Comparison of ENCODE assay signal across 26 cellular contexts in genomic region chr1:54619749-54620148, GRCh38. TPM values are rescaled to one million over a fixed set of nuclear protein-coding genes. Genes with fewer than 3 reads are reported as not detected.
DNase-seq lines count a peak whose midpoint lies in the region; ATAC-seq, FAIRE-seq and TF ChIP-seq lines count a peak whose summit lies in the region.
"Had no signal": no experiment of that assay in that cellular context is flagged by ENCODE, and none has a peak within 500 bp of the region (broad histone marks: within the 10 kb centered on the region; RNA-seq: fewer than 3 reads in every experiment).

No MANE protein-coding gene starts in this region.

- POLR2A ChIA-PET in H1 (lab: Charles Lee; ENCODE audit: partially characterized antibody), result interaction anchor here (1.5 kb wide), 1 partner anchor 10 kb away, joined by 5 read pairs; no protein-coding TSS in a partner anchor

- intact Hi-C loops in spleen (cut with DNase I; ENCODE audit: low total_unique reads), result no loop called here

- DNase-seq in SK-N-DZ (ENCODE audit: low spot score), result peak; percentile 15
- DNase-seq in H1 (ENCODE audit: low read depth in 1 of 2, low spot score in 2 of 2), result no peak
- DNase-seq in nephron progenitor cell, result no peak
- peak; percentile 51 for DNase-seq in spleen
- no peak for DNase-seq in iPS-NIHi11 (ENCODE audit: low spot score)
- DNase-seq: ACHN; AML-193; Caco-2; CD4-positive, CD25-positive, alpha-beta regulatory T cell; DMS79; GOT3; HFFc6; NCI-H1048; NCI-H146; NCI-H2081; NCI-H748 treated with DMSO at 0.1 percent for 48 hours; PC-3; SJCRH30 had no signal

- no peak overlapping the region for H4K8ac ChIP-seq in H1 (ENCODE audit: extremely low read depth, insufficient read depth, low read length)

- no peaks in the 10 kb centered on the region for H3K9me3 Mint-ChIP-seq in nephron progenitor cell
- H3K9me3 Mint-ChIP-seq: CD4-positive, CD25-positive, alpha-beta regulatory T cell; HFFc6 had no signal

- H3K4me1 ChIP-seq in H1 (replicated peaks in 1 of 4; ENCODE audit: control insufficient read depth in 3 of 4, insufficient read depth in 4 of 4, low read length in 3 of 4), result peaks cover 0 to 8% (median 3%) of the 10 kb centered on the region in 4 experiments; a peak in 4 of 7 replicates
- H3K4me1 ChIP-seq in spleen, result no peaks in the 10 kb centered on the region
- H3K4me1 ChIP-seq: SJCRH30 had no signal

- WGBS in H1 (ENCODE audit: extremely low coverage in 1 of 2, insufficient coverage in 1 of 2, insufficient read length in 1 of 2, insufficient replicate concordance in 2 of 2, low coverage in 1 of 2, low lambda C conversion rate in 2 of 2, missing lambda C conversion rate in 1 of 2), 2 experiments, result 87% methylated on average over 7 of the region's 8 CpGs; no CpG with 5 or more reads in 1 of the 2 experiments
- 84 to 93% (median 86%) methylated on average over 4 to 8 of the region's 8 CpGs for WGBS in spleen, 5 donors

- no peak overlapping the region for H3K4me3 Mint-ChIP-seq in nephron progenitor cell
- H3K4me3 Mint-ChIP-seq: CD4-positive, CD25-positive, alpha-beta regulatory T cell; HFFc6 had no signal

- TF ChIP-seq CTCF in H1 (IDR thresholded peaks at IDR 0.05; ENCODE audit: control extremely low read depth in 1 of 3, insufficient read depth in 1 of 3, low read depth in 1 of 3, low read length in 3 of 3), result no peak
- TF ChIP-seq CTCF in nephron progenitor cell (IDR thresholded peaks at IDR 0.05), result no peak
- TF ChIP-seq CTCF in spleen (IDR thresholded peaks at IDR 0.05 in 8 of 11, conservative IDR thresholded peaks at IDR 0.05 in 3 of 11), result no peak

- H4K20me1 ChIP-seq in H1 (replicated peaks in 1 of 2; ENCODE audit: control insufficient read depth in 1 of 2, insufficient read depth in 2 of 2, low read length in 2 of 2), result no peaks in the 10 kb centered on the region

- no peak overlapping the region for H4K5ac ChIP-seq in H1 (ENCODE audit: insufficient read length, low read depth, low read length)

- H3K27ac Mint-ChIP-seq in nephron progenitor cell, result peak overlapping the region; percentile 43
- H3K27ac Mint-ChIP-seq: CD4-positive, CD25-positive, alpha-beta regulatory T cell; HFFc6 had no signal

- TF ChIP-seq EP300 in H1 (IDR thresholded peaks at IDR 0.05; ENCODE audit: borderline replicate concordance in 1 of 2, low read depth in 2 of 2, low read length in 2 of 2), result no peak

- H3K56ac ChIP-seq in H1 (replicated peaks; ENCODE audit: insufficient read length, low read depth, low read length), result no peak overlapping the region

- H3K27ac ChIP-seq in H1 (ENCODE audit: low read depth, low read length) (no peak overlapping the region), spleen (no peak overlapping the region)
- H3K27ac ChIP-seq: KMS-11, RWPE1, SJCRH30 had no signal

- no peaks in the 10 kb centered on the region for H3K27me3 Mint-ChIP-seq in nephron progenitor cell (ENCODE audit: low read depth, poor library complexity)
- H3K27me3 Mint-ChIP-seq: CD4-positive, CD25-positive, alpha-beta regulatory T cell had no signal

- no peak overlapping the region for H3K23ac ChIP-seq in H1 (ENCODE audit: insufficient read length)

- H3K27me3 ChIP-seq in H1 (replicated peaks in 1 of 4; ENCODE audit: control insufficient read depth in 3 of 4, extremely low read depth in 1 of 4, insufficient read depth in 3 of 4, low read length in 3 of 4) (no peaks in the 10 kb centered on the region; a peak in 1 of 7 replicates), spleen (replicated peaks in 1 of 7) (no peaks in the 10 kb centered on the region)

- H4K91ac ChIP-seq in H1 (replicated peaks; ENCODE audit: insufficient read length, low read length), result no peak overlapping the region

- H3K18ac ChIP-seq in H1 (ENCODE audit: extremely low read depth, low read length), result peak overlapping the region; percentile 60; the same call in 1 of the 2 replicates

- H2AK5ac ChIP-seq in H1 (ENCODE audit: low read depth, low read length), result no peak overlapping the region

- CTCF ChIA-PET in H1 (lab: Charles Lee; ENCODE audit: partially characterized antibody), result interaction anchor here (0.6 to 1.5 kb wide), 4 partner anchors 22 to 176 kb away, joined by 3 read pairs; no protein-coding TSS in a partner anchor

- H2BK12ac ChIP-seq in H1 (ENCODE audit: low read depth, low read length), result no peak overlapping the region

- H3K36me3 Mint-ChIP-seq in nephron progenitor cell (ENCODE audit: low read depth), result no peaks in the 10 kb centered on the region
- H3K36me3 Mint-ChIP-seq: CD4-positive, CD25-positive, alpha-beta regulatory T cell had no signal

- no peak for TF ChIP-seq RAD21 in H1 (IDR thresholded peaks at IDR 0.05 in 1 of 2, conservative IDR thresholded peaks at IDR 0.05 in 1 of 2; ENCODE audit: low read depth in 2 of 2, low read length in 2 of 2)

- H3K36me3 ChIP-seq in H1 (ENCODE audit: control insufficient read depth in 2 of 4, insufficient read depth in 4 of 4, low read length in 3 of 4) (no peaks in the 10 kb centered on the region), spleen (no peaks in the 10 kb centered on the region)
- H3K36me3 ChIP-seq: SJCRH30 had no signal

- no peaks in the 10 kb centered on the region for H3K9me3 ChIP-seq in H1 (ENCODE audit: insufficient read depth in 2 of 2, low read depth in 1 of 2, low read length in 1 of 2)
- no peaks in the 10 kb centered on the region for H3K9me3 ChIP-seq in spleen
- H3K9me3 ChIP-seq: Caco-2, SJCRH30 had no signal

- H2BK20ac ChIP-seq in H1 (ENCODE audit: low read length), result no peak overlapping the region

- H2AFZ ChIP-seq in H1 (ENCODE audit: low read length), result no peak overlapping the region

- H3K4me3 ChIP-seq in H1 (ENCODE audit: extremely low read depth in 1 of 4, insufficient read depth in 2 of 4, low read depth in 3 of 4, low read length in 4 of 4) (no peak overlapping the region), spleen (no peak overlapping the region)
- H3K4me3 ChIP-seq: GM12878, SJCRH30 had no signal

- H3K4ac ChIP-seq in H1 (replicated peaks; ENCODE audit: insufficient read length, low read depth, low read length), result no peak overlapping the region

- no peak overlapping the region for H2BK15ac ChIP-seq in H1 (ENCODE audit: low read length)

- H2BK5ac ChIP-seq in H1 (ENCODE audit: low read depth, low read length), result 0 out of 2 replicates have a peak overlapping the region, but pooled peaks have one; percentile 35

- no peak overlapping the region for H2BK120ac ChIP-seq in H1 (replicated peaks; ENCODE audit: low read depth, low read length)

- H3K79me2 ChIP-seq in H1 (ENCODE audit: control insufficient read depth in 1 of 2, insufficient read depth in 2 of 2, low read length in 2 of 2), result no peaks in the 10 kb centered on the region

- TF ChIP-seq POLR2A in H1 (IDR thresholded peaks at IDR 0.05; ENCODE audit: control extremely low read depth in 1 of 2, low read depth in 2 of 2, low read length in 2 of 2) (no peak), spleen (IDR thresholded peaks at IDR 0.05) (no peak)

- ATAC-seq in HG03457 (IDR thresholded peaks at IDR 0.05; ENCODE audit: unreplicated experiment) (no peak), HG02798 (IDR thresholded peaks at IDR 0.05; ENCODE audit: poor library complexity, unreplicated experiment) (no peak)
- ATAC-seq: GM12878, PC-3 had no signal

- H3K23me2 ChIP-seq in H1 (ENCODE audit: low read depth, low read length), result 0 out of 2 replicates have a peak, but pooled peaks cover 3% of the 10 kb centered on the region

- H3K79me1 ChIP-seq in H1 (ENCODE audit: low read depth, low read length), result no peaks in the 10 kb centered on the region

- FAIRE-seq in H1 (lab: Jason Lieb, UNC), result no peak
- FAIRE-seq: G401.6, GM12878 had no signal

- H3K14ac ChIP-seq in H1 (ENCODE audit: insufficient read length), result no peak overlapping the region

- no peak overlapping the region for H3K4me2 ChIP-seq in H1 (ENCODE audit: insufficient read depth in 1 of 2, low read depth in 2 of 2, low read length in 2 of 2)
- H3K4me2 ChIP-seq: KMS-11 had no signal

- H3K9ac ChIP-seq in H1 (replicated peaks in 1 of 4; ENCODE audit: extremely low read depth in 1 of 4, low read depth in 3 of 4, low read length in 3 of 4), result no peak overlapping the region
- H3K9ac ChIP-seq: KMS-11 had no signal

- peaks cover 28% of the 10 kb centered on the region for H3K4me1 Mint-ChIP-seq in nephron progenitor cell
- H3K4me1 Mint-ChIP-seq: CD4-positive, CD25-positive, alpha-beta regulatory T cell had no signal

RNA-seq across cellular contexts. Expression of gene FAM151A, which starts 3.6 kb away (rescaled TPM):
- 0.16 and 0.38 TPM in 2 replicates for polyA plus RNA-seq in SK-N-DZ (2014; cell fraction: cytosol; rRNA removed)
- 0.11 TPM in 1 of 2 replicates, not detected in the other for polyA plus RNA-seq in SK-N-DZ (2014; cell fraction: nucleus; rRNA removed)
- not detected in 2 replicates for total RNA-seq in H1 (2021; fragmentation: NEBNext Ultra II Directional; extraction: Animal tissue kit (Norgen Biotek cat#: 25700))
- polyA plus RNA-seq in H1 (2011; rRNA removed), result 0.08 TPM in 1 of 2 replicates, not detected in the other
- polyA plus RNA-seq in H1 (2011; cell fraction: cytosol; rRNA removed), result 0.08 TPM
- 0.07 TPM for polyA plus RNA-seq in H1 (2011; cell fraction: nucleus; rRNA removed)
- not detected in 4 replicates for polyA plus RNA-seq in H1 (2012, experiment 1 of 2)
- not detected for polyA plus RNA-seq in H1 (2012, experiment 2 of 2)
- 0.08 TPM for polyA plus RNA-seq in H1 (2013, experiment 1 of 2)
- 0.06 TPM for polyA plus RNA-seq in H1 (2013, experiment 2 of 2)
- not detected in 2 replicates for polyA minus RNA-seq in H1 (2011; rRNA and poly(A)+ RNA removed)
- polyA minus RNA-seq in H1 (2011; cell fraction: cytosol; rRNA and poly(A)+ RNA removed), result not detected
- not detected for polyA minus RNA-seq in H1 (2011; cell fraction: nucleus; rRNA and poly(A)+ RNA removed)
- total RNA-seq in spleen, result 1 to 10 TPM in 1 of 7 donors, under 1 TPM in 5, not detected in 1; 0.70 to 1.2 (median 0.75) TPM
- polyA plus RNA-seq in spleen, result 1 to 10 TPM; 2.9 to 4.2 (median 3.8) TPM
- total RNA-seq: CD4-positive, CD25-positive, alpha-beta regulatory T cell; HFFc6; M059J; NCI-H460; PC-3; SJCRH30 had no signal
- polyA plus RNA-seq: CD4-positive, CD25-positive, alpha-beta regulatory T cell had no signal

RNA-seq across cellular contexts. Expression of gene MROH7, which starts 21.8 kb away (rescaled TPM):
- polyA plus RNA-seq in SK-N-DZ (2014; cell fraction: cytosol; rRNA removed), result 0.26 TPM in 1 of 2 replicates, not detected in the other
- polyA plus RNA-seq in SK-N-DZ (2014; cell fraction: nucleus; rRNA removed), result 0.20 and 0.21 TPM in 2 replicates
- 0.07 TPM in 1 of 2 replicates, not detected in the other for total RNA-seq in H1 (2021; fragmentation: NEBNext Ultra II Directional; extraction: Animal tissue kit (Norgen Biotek cat#: 25700))
- polyA plus RNA-seq in H1 (2011; rRNA removed) (0.20 and 0.27 TPM in 2 replicates), spleen (1 to 10 TPM in 1 of 3 donors, under 1 TPM in 2; 0.36 to 1.2 (median 0.58) TPM)
- polyA plus RNA-seq in H1 (2011; cell fraction: cytosol; rRNA removed), result 0.19 TPM
- 0.96 TPM for polyA plus RNA-seq in H1 (2011; cell fraction: nucleus; rRNA removed)
- 0.15 to 0.48 TPM (median 0.28 TPM) in 3 of 4 replicates, not detected in the other for polyA plus RNA-seq in H1 (2012, experiment 1 of 2)
- polyA plus RNA-seq in H1 (2012, experiment 2 of 2), result not detected
- 0.08 TPM for polyA plus RNA-seq in H1 (2013, experiment 1 of 2)
- 0.04 TPM for polyA plus RNA-seq in H1 (2013, experiment 2 of 2)
- polyA minus RNA-seq in H1 (2011; rRNA and poly(A)+ RNA removed), result 0.51 and 0.66 TPM in 2 replicates
- polyA minus RNA-seq in H1 (2011; cell fraction: cytosol; rRNA and poly(A)+ RNA removed), result not detected
- 1.9 TPM for polyA minus RNA-seq in H1 (2011; cell fraction: nucleus; rRNA and poly(A)+ RNA removed)
- 1 to 10 TPM; 1.1 to 3.6 (median 1.6) TPM for total RNA-seq in spleen
- total RNA-seq: Caco-2; CD4-positive, CD25-positive, alpha-beta regulatory T cell; M059J; NCI-H460; PC-3; SJCRH30 had no signal
- polyA plus RNA-seq: CD4-positive, CD25-positive, alpha-beta regulatory T cell; GM12878 had no signal

Comparison
In these comparisons a context has a peak if more than half of its experiments do, and no peak if none do; other contexts are left out.
1. DNase-seq: peak in SK-N-DZ (single experiment) and spleen (single experiment); none in H1 (0 of 2), nephron progenitor cell (single experiment) and iPS-NIHi11 (single experiment).